In the genomic region with DNA sequence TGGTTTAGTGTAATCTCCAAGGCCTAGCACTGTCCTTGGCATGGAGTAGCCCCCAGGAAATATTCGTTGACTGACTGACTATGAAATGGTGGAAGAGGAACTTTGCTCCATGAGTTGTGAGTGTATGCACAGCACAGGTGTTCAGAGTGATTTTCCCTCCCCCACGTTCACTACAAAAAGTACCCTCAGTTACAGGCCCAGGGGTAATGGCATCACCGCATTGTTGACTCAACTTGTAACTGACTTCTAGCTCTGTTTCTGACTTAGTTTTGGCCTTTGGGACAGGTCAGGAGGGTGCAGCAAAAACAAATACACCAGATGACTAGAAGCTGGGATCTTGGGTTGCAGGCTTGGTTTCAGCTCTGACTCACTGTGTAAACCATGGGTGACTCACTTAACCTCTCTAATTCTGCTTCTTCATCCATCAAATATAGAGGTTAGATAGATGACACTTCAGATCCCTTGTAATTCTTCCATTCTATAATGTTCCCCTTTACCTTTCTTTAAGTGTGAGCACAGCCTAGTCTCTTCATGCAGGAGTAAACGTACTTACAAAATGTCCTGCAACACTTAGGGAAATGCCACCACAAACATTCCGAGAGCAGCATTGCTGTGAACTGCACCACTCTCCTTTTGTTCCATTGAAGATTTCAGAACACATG, we compare ENCODE assay signal across 8 cellular contexts.
A peak's percentile ranks its signal among the peaks of the same experiment; 100 is the strongest.
DNase-seq lines count a peak whose midpoint lies in the region; ATAC-seq and TF ChIP-seq lines count a peak whose summit lies in the region.

No MANE protein-coding gene starts in this region.

- H3K27ac ChIP-seq in Panc1 (ENCODE audit: low read length) (peak overlapping the region; percentile 99), osteoblast (ENCODE audit: low read depth, low read length) (peak overlapping the region; percentile 49), gastroesophageal sphincter (no peak overlapping the region)

- DNase-seq in activated naive CD4-positive, alpha-beta T cell treated with Interleukin-2 at 50 U/mL for 16 hours: peak; percentile 69
- DNase-seq in activated naive CD4-positive, alpha-beta T cell (lab: John Stamatoyannopoulos, UW): no peak
- peak; percentile 84 for DNase-seq in Panc1 (ENCODE audit: low read depth, low spot score)
- DNase-seq in astrocyte of the spinal cord (ENCODE audit: low read depth, low spot score): peak; percentile 91
- peak; percentile 87 for DNase-seq in osteoblast (ENCODE audit: insufficient read length, low spot score, missing footprints)
- DNase-seq in BE2C: no peak

- peaks cover 43% of the 10 kb centered on the region for H3K4me1 ChIP-seq in Panc1 (ENCODE audit: control insufficient read depth, insufficient read depth, low read length)
- H3K4me1 ChIP-seq in osteoblast (ENCODE audit: insufficient read depth, low read length): peaks cover 15% of the 10 kb centered on the region
- H3K4me1 ChIP-seq in gastroesophageal sphincter: peaks cover 0 to 13% (median 0%) of the 10 kb centered on the region in 3 donors
- no peaks in the 10 kb centered on the region for H3K4me1 ChIP-seq in BE2C

- WGBS in gastroesophageal sphincter (ENCODE audit: low coverage in 1 of 2), 2 donors: 40 to 45% methylated on average over 1 to 4 of the region's 5 CpGs

- no peaks in the 10 kb centered on the region for H3K36me3 ChIP-seq in Panc1 (ENCODE audit: control insufficient read depth, insufficient read depth, low read length)
- no peaks in the 10 kb centered on the region for H3K36me3 ChIP-seq in osteoblast (ENCODE audit: insufficient read depth, low read length)
- no peaks in the 10 kb centered on the region for H3K36me3 ChIP-seq in gastroesophageal sphincter
- H3K36me3 ChIP-seq in BE2C: no peaks in the 10 kb centered on the region

- BruUV-seq in Panc1 (replicated peaks; lab: Mats Ljungman, UMichigan): no TSS peak

- POLR2A ChIA-PET in Panc1 (lab: Charles Lee): no interaction called here

- no peak for TF ChIP-seq CTCF in Panc1 (IDR thresholded peaks at IDR 0.05)
- TF ChIP-seq CTCF in astrocyte of the spinal cord (IDR thresholded peaks at IDR 0.05; ENCODE audit: low read depth, low read length): no peak
- no peak for TF ChIP-seq CTCF in osteoblast (IDR thresholded peaks at IDR 0.05; ENCODE audit: extremely low read depth, low read depth, low read length)
- no peak for TF ChIP-seq CTCF in gastroesophageal sphincter (IDR thresholded peaks at IDR 0.05)
- TF ChIP-seq CTCF in BE2C (IDR thresholded peaks at IDR 0.05; ENCODE audit: low read depth, low read length): no peak

- ATAC-seq in HG02973 (IDR thresholded peaks at IDR 0.05; ENCODE audit: unreplicated experiment): peak; percentile 94
- ATAC-seq in Panc1: peak; percentile 97
- ATAC-seq in gastroesophageal sphincter: no peak

- H3K79me2 ChIP-seq in osteoblast (ENCODE audit: insufficient read depth, low read length): no peaks in the 10 kb centered on the region

- H3K9me3 ChIP-seq in Panc1 (ENCODE audit: control insufficient read depth, insufficient read depth, low read depth, low read length) (peaks cover 6% of the 10 kb centered on the region; the same call in 1 of the 2 replicates), osteoblast (ENCODE audit: low read depth, low read length) (no peaks in the 10 kb centered on the region), gastroesophageal sphincter (no peaks in the 10 kb centered on the region), BE2C (no peaks in the 10 kb centered on the region)

- peak overlapping the region; percentile 40 for H3K4me2 ChIP-seq in osteoblast (ENCODE audit: insufficient read depth, low read length)

- TF ChIP-seq POLR2A in gastroesophageal sphincter (IDR thresholded peaks at IDR 0.05): no peak

- H4K20me1 ChIP-seq in osteoblast (ENCODE audit: insufficient read depth, low read length): no peaks in the 10 kb centered on the region

- in situ Hi-C loops in Panc1 (cut with HindIII; ENCODE audit: low pct_unique_long_range_greater_than_20kb, low sequenced_read_pairs): no loop called here
- in situ Hi-C loops in astrocyte of the spinal cord (cut with HindIII; ENCODE audit: low sequenced_read_pairs): no loop called here

- intact Hi-C loops in Panc1 (cut with micrococcal nuclease; ENCODE audit: unreplicated experiment): no loop called here

- CTCF ChIA-PET in Panc1 (lab: Charles Lee): interaction anchor here (0.6 kb wide), 1 partner anchor 108 kb away, joined by 3 read pairs; no protein-coding TSS in a partner anchor

- H3K4me3 ChIP-seq in Panc1 (ENCODE audit: low read depth in 2 of 2, low read length in 2 of 2) (no peak overlapping the region), astrocyte of the spinal cord (ENCODE audit: low read depth, low read length) (no peak overlapping the region), osteoblast (ENCODE audit: insufficient read depth, low read length) (no peak overlapping the region), gastroesophageal sphincter (no peak overlapping the region), BE2C (ENCODE audit: low read depth, low read length) (no peak overlapping the region)

- no peak for TF ChIP-seq EP300 in gastroesophageal sphincter (IDR thresholded peaks at IDR 0.05)

- no peak overlapping the region for H2AFZ ChIP-seq in osteoblast (ENCODE audit: low read length)

- H3K27me3 ChIP-seq in Panc1 (ENCODE audit: control insufficient read depth, insufficient read depth, low read length) (no peaks in the 10 kb centered on the region), osteoblast (ENCODE audit: insufficient read depth, low read length) (no peaks in the 10 kb centered on the region), gastroesophageal sphincter (no peaks in the 10 kb centered on the region), BE2C (no peaks in the 10 kb centered on the region)

Comparison
In these comparisons a context has a peak if more than half of its experiments do, and no peak if none do; other contexts are left out.
1. DNase-seq: peak in activated naive CD4-positive, alpha-beta T cell treated with Interleukin-2 at 50 U/mL for 16 hours (single experiment), Panc1 (single experiment), astrocyte of the spinal cord (single experiment) and osteoblast (single experiment); none in activated naive CD4-positive, alpha-beta T cell (0 of 4) and BE2C (single experiment).
2. H3K27ac ChIP-seq: peak in Panc1 (single experiment) and osteoblast (single experiment); none in gastroesophageal sphincter (0 of 4).